Comparison of ENCODE assay signal across 22 cellular contexts in genomic region chr6:1965596-1966224, GRCh38.
"Had no signal": no experiment of that assay in that cellular context is flagged by ENCODE, and none has a peak within 500 bp of the region (broad histone marks: within the 10 kb centered on the region; RNA-seq: fewer than 3 reads in every experiment).

No MANE protein-coding gene starts in this region.

- H3K9me3 Mint-ChIP-seq: dendritic cell treated with granulocyte-macrophage colony-stimulating factor and Interleukin-4, amounts not matched to agents 40 ng/mL and 50 ng/mL, for 4 days; effector memory CD8-positive, alpha-beta T cell had no signal

- H3K27ac Mint-ChIP-seq: dendritic cell treated with granulocyte-macrophage colony-stimulating factor and Interleukin-4, amounts not matched to agents 40 ng/mL and 50 ng/mL, for 4 days; effector memory CD8-positive, alpha-beta T cell; naive B cell; stimulated activated effector memory CD8-positive, alpha-beta T cell treated with anti-CD3 and anti-CD28 coated beads, Interleukin-12 subunit alpha, Interleukin-12 subunit beta, amount 100 ng/mL, for 72 hours had no signal

- H3K4me3 ChIP-seq: heart left ventricle, psoas muscle, right lobe of liver, tibial artery, upper lobe of left lung, uterus had no signal

- DNase-seq: effector memory CD8-positive, alpha-beta T cell; erythroblast; heart left ventricle; hippocampal formation; kidney glomerular epithelial cell; mesendoderm; naive B cell; psoas muscle; retina; right lobe of liver; stimulated activated CD4-positive, alpha-beta T cell treated with anti-CD3 and anti-CD28 coated beads, Interleukin-4, amount 100 ng/mL, for 1 hour; stimulated activated CD8-positive, alpha-beta memory T cell treated with anti-CD3 and anti-CD28 coated beads, Interleukin-4, amount 100 ng/mL, for 48 hours; stimulated activated naive CD8-positive, alpha-beta T cell treated with anti-CD3 and anti-CD28 coated beads, Interleukin-15, Interleukin-2, amounts not matched to agents 100 U/mL and 50 U/mL, for 24 hours; tibial artery; upper lobe of left lung; uterus had no signal

- H3K4me1 Mint-ChIP-seq: naive B cell; stimulated activated effector memory CD8-positive, alpha-beta T cell treated with anti-CD3 and anti-CD28 coated beads, Interleukin-12 subunit alpha, Interleukin-12 subunit beta, amount 100 ng/mL, for 72 hours had no signal

- H3K4me3 Mint-ChIP-seq: dendritic cell treated with granulocyte-macrophage colony-stimulating factor and Interleukin-4, amounts not matched to agents 40 ng/mL and 50 ng/mL, for 4 days; effector memory CD8-positive, alpha-beta T cell; naive B cell; stimulated activated effector memory CD8-positive, alpha-beta T cell treated with anti-CD3 and anti-CD28 coated beads, Interleukin-12 subunit alpha, Interleukin-12 subunit beta, amount 100 ng/mL, for 72 hours had no signal

- FAIRE-seq: colon, endothelial cell of umbilical vein, frontal cortex, islet of Langerhans had no signal

- H3K27me3 Mint-ChIP-seq: dendritic cell treated with granulocyte-macrophage colony-stimulating factor and Interleukin-4, amounts not matched to agents 40 ng/mL and 50 ng/mL, for 4 days; effector memory CD8-positive, alpha-beta T cell; naive B cell had no signal

- ATAC-seq: effector memory CD8-positive, alpha-beta T cell; heart left ventricle; psoas muscle; right lobe of liver; stimulated activated effector memory CD8-positive, alpha-beta T cell treated with anti-CD3 and anti-CD28 coated beads, Interleukin-12 subunit alpha, Interleukin-12 subunit beta, amount 100 ng/mL, for 72 hours; stimulated activated naive CD8-positive, alpha-beta T cell treated with anti-CD3 and anti-CD28 coated beads, Interleukin-15, Interleukin-2, amounts not matched to agents 100 U/mL and 50 U/mL, for 24 hours had no signal
